In the genomic region with DNA sequence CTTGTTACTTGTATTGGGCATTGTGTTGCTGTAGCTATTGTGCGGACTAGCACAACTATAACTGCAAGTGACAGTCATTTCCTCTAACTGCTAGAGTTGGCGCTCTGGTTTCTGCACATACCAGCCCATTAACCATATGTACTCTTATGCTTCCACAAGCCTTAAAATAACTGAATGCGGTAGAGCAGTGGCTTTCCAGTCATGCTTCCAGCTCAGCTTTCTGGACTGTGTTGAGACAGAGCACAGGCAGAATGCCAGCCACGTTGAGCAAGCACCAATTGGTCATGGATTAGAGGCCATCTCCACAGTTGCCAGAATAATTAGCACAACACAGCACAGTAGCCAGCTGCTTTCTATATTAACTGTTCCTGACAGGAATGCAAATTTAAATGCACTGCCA, we compare ENCODE assay signal across 10 cellular contexts. TPM values are rescaled to one million over a fixed set of nuclear protein-coding genes. Genes with fewer than 3 reads are reported as not detected.
A peak's percentile ranks its signal among the peaks of the same experiment; 100 is the strongest.
DNase-seq lines count a peak whose midpoint lies in the region; ATAC-seq and TF ChIP-seq lines count a peak whose summit lies in the region.
"Had no signal": no experiment of that assay in that cellular context is flagged by ENCODE, and none has a peak within 500 bp of the region (broad histone marks: within the 10 kb centered on the region; RNA-seq: fewer than 3 reads in every experiment).

No MANE protein-coding gene starts in this region.

- TF ChIP-seq CTCF in body of pancreas (IDR thresholded peaks at IDR 0.05) (no peak), tibial artery (IDR thresholded peaks at IDR 0.05) (no peak)

- H3K36me3 Mint-ChIP-seq in activated CD8-positive, alpha-beta memory T cell treated with anti-CD3 and anti-CD28 coated beads, Interleukin-2, amount 10 ng/mL, durations not matched to agents 7 days and 5 days = peaks cover 12% of the 10 kb centered on the region

- H3K9me3 Mint-ChIP-seq in stimulated activated naive CD8-positive, alpha-beta T cell treated with anti-CD3 and anti-CD28 coated beads, Interleukin-15, amount 100 ng/mL, for 72 hours = no peaks in the 10 kb centered on the region
- no peaks in the 10 kb centered on the region for H3K9me3 Mint-ChIP-seq in activated CD8-positive, alpha-beta memory T cell treated with anti-CD3 and anti-CD28 coated beads, Interleukin-2, amount 10 ng/mL, durations not matched to agents 7 days and 5 days (ENCODE audit: low read depth)

- H3K4me1 ChIP-seq in body of pancreas (peaks cover 6% of the 10 kb centered on the region), tibial artery (peaks cover 0 to 17% (median 2%) of the 10 kb centered on the region in 4 donors)

- peaks cover 0 to 4% of the 10 kb centered on the region in 2 donors for H3K36me3 ChIP-seq in body of pancreas (replicated peaks in 1 of 2; ENCODE audit: insufficient read depth in 1 of 2, low read depth in 2 of 2)
- peaks cover 3 to 23% (median 21%) of the 10 kb centered on the region in 3 donors for H3K36me3 ChIP-seq in tibial artery

- H3K4me3 Mint-ChIP-seq in stimulated activated naive CD8-positive, alpha-beta T cell treated with anti-CD3 and anti-CD28 coated beads, Interleukin-15, amount 100 ng/mL, for 72 hours = no peak overlapping the region
- H3K4me3 Mint-ChIP-seq in activated CD8-positive, alpha-beta memory T cell treated with anti-CD3 and anti-CD28 coated beads, Interleukin-2, amount 10 ng/mL, durations not matched to agents 7 days and 5 days = no peak overlapping the region

- CTCF ChIA-PET in activated CD8-positive, alpha-beta memory T cell treated with anti-CD3 and anti-CD28 coated beads, Interleukin-2, amount 10 ng/mL, durations not matched to agents 7 days and 5 days (lab: Charles Lee) = no interaction called here

- 49 to 56% methylated on average over 4 of the region's 4 CpGs for WGBS in body of pancreas, 2 donors

- H3K27ac ChIP-seq in body of pancreas (no peak overlapping the region), tibial artery (peak overlapping the region; percentile 26 to 45)
- H3K27ac ChIP-seq: HL-60, skin epidermis had no signal

- DNase-seq in NCI-H1092 treated with DMSO at 0.1 percent for 48 hours (lab: John Stamatoyannopoulos, UW) (peak; percentile 26), NCI-H1092 (lab: John Stamatoyannopoulos, UW) (no peak), body of pancreas (peak; percentile 67 to 86 (median 82)), inferior parietal cortex (ENCODE audit: extremely low spot score) (peak; percentile 75), tibial artery (peak; percentile 92), RPMI8226 (no peak)
- DNase-seq in stimulated activated naive CD8-positive, alpha-beta T cell treated with anti-CD3 and anti-CD28 coated beads, Interleukin-15, amount 100 ng/mL, for 72 hours = no peak
- DNase-seq in activated CD8-positive, alpha-beta memory T cell treated with anti-CD3 and anti-CD28 coated beads, Interleukin-2, amount 10 ng/mL, durations not matched to agents 7 days and 5 days = no peak

- no peaks in the 10 kb centered on the region for H3K27me3 ChIP-seq in body of pancreas
- H3K27me3 ChIP-seq in tibial artery = no peaks in the 10 kb centered on the region

- H3K4me3 ChIP-seq in body of pancreas (no peak overlapping the region), tibial artery (no peak overlapping the region)
- H3K4me3 ChIP-seq: skin epidermis had no signal

- H3K27ac Mint-ChIP-seq in stimulated activated naive CD8-positive, alpha-beta T cell treated with anti-CD3 and anti-CD28 coated beads, Interleukin-15, amount 100 ng/mL, for 72 hours = no peak overlapping the region
- no peak overlapping the region for H3K27ac Mint-ChIP-seq in activated CD8-positive, alpha-beta memory T cell treated with anti-CD3 and anti-CD28 coated beads, Interleukin-2, amount 10 ng/mL, durations not matched to agents 7 days and 5 days

- H3K4me1 Mint-ChIP-seq in stimulated activated naive CD8-positive, alpha-beta T cell treated with anti-CD3 and anti-CD28 coated beads, Interleukin-15, amount 100 ng/mL, for 72 hours = peaks cover 8% of the 10 kb centered on the region
- peaks cover 2% of the 10 kb centered on the region for H3K4me1 Mint-ChIP-seq in activated CD8-positive, alpha-beta memory T cell treated with anti-CD3 and anti-CD28 coated beads, Interleukin-2, amount 10 ng/mL, durations not matched to agents 7 days and 5 days

- intact Hi-C loops in body of pancreas (cut with DNase I) = no loop called here
- intact Hi-C loops in tibial artery (cut with DNase I; ENCODE audit: low total_unique reads) = no loop called here

- H3K9me3 ChIP-seq in body of pancreas (no peaks in the 10 kb centered on the region), tibial artery (no peaks in the 10 kb centered on the region)

- ATAC-seq in body of pancreas = peak; percentile 79
- ATAC-seq in stimulated activated naive CD8-positive, alpha-beta T cell treated with anti-CD3 and anti-CD28 coated beads, Interleukin-15, amount 100 ng/mL, for 72 hours = no peak
- ATAC-seq in activated CD8-positive, alpha-beta memory T cell treated with anti-CD3 and anti-CD28 coated beads, Interleukin-2, amount 10 ng/mL, durations not matched to agents 7 days and 5 days = no peak

- no peak for TF ChIP-seq POLR2A in body of pancreas (IDR thresholded peaks at IDR 0.05)

- H3K27me3 Mint-ChIP-seq in stimulated activated naive CD8-positive, alpha-beta T cell treated with anti-CD3 and anti-CD28 coated beads, Interleukin-15, amount 100 ng/mL, for 72 hours = no peaks in the 10 kb centered on the region
- H3K27me3 Mint-ChIP-seq in activated CD8-positive, alpha-beta memory T cell treated with anti-CD3 and anti-CD28 coated beads, Interleukin-2, amount 10 ng/mL, durations not matched to agents 7 days and 5 days = no peaks in the 10 kb centered on the region

RNA-seq across cellular contexts. Expression of gene INVS, which starts 12.2 kb away (rescaled TPM):
- total RNA-seq in body of pancreas = 10 to 100 TPM; 28.3 to 29.8 TPM
- total RNA-seq in activated CD8-positive, alpha-beta memory T cell treated with anti-CD3 and anti-CD28 coated beads, Interleukin-2, amount 10 ng/mL, durations not matched to agents 7 days and 5 days = 10 to 100 TPM; 21.3 TPM

RNA-seq across cellular contexts. Expression of gene ERP44, which starts 12.4 kb away (rescaled TPM):
- total RNA-seq in body of pancreas = 10 to 100 TPM; 11.2 to 11.5 TPM
- 10 to 100 TPM; 16.0 to 19.6 TPM for total RNA-seq in activated CD8-positive, alpha-beta memory T cell treated with anti-CD3 and anti-CD28 coated beads, Interleukin-2, amount 10 ng/mL, durations not matched to agents 7 days and 5 days

Comparison
In these comparisons a context has a peak if more than half of its experiments do, and no peak if none do; other contexts are left out.
1. DNase-seq: peak in NCI-H1092 treated with DMSO at 0.1 percent for 48 hours (single experiment), body of pancreas (4 of 4), inferior parietal cortex (single experiment) and tibial artery (2 of 2); none in NCI-H1092 (single experiment), stimulated activated naive CD8-positive, alpha-beta T cell treated with anti-CD3 and anti-CD28 coated beads, Interleukin-15, amount 100 ng/mL, for 72 hours (0 of 2), activated CD8-positive, alpha-beta memory T cell treated with anti-CD3 and anti-CD28 coated beads, Interleukin-2, amount 10 ng/mL, durations not matched to agents 7 days and 5 days (single experiment) and RPMI8226 (single experiment).
2. H3K27ac ChIP-seq: peak in tibial artery (2 of 2); none in body of pancreas (0 of 4).